Comparison of ENCODE assay signal across 6 cellular contexts in the genomic region with DNA sequence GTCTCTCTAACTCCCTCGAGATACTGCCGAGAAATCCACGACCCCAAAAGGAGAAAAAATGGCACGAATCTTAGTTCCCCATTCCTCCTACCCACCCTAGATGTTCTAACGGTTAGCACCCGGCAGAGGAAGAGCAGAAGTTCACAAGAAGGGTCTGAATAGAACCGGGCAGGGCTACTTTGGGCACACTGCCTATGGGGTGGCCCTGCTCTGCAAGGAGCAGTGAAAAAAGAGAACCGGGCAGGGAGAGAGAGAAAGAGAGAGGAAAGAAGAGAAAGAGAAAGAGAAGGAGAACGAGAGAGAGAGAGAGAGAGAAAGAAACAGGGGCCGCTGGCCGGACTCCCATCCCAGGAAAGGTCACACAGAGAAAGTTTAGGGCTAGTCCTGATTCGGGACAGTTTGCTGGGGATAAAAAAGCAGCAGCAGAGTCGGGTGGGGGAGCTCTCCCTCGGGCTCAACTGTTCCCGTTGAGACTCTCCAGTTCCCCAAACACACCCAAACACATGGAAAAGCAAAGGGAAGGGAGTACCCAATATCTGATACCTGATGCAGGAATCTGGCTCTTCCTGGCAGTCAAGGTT. TPM values are rescaled to one million over a fixed set of nuclear protein-coding genes. Genes with fewer than 3 reads are reported as not detected.
A peak's percentile ranks its signal among the peaks of the same experiment; 100 is the strongest.
DNase-seq lines count a peak whose midpoint lies in the region; ATAC-seq and TF ChIP-seq lines count a peak whose summit lies in the region.

No MANE protein-coding gene starts in this region.

- peak overlapping the region; percentile 98 for H3K27ac ChIP-seq in GM23248
- H3K27ac ChIP-seq in WERI-Rb-1 = peak overlapping the region; percentile 66

- no peaks in the 10 kb centered on the region; the same call in 1 of the 2 replicates for H4K20me1 ChIP-seq in GM23248 (ENCODE audit: insufficient read depth)

- peak overlapping the region; percentile 86 for H3K4me2 ChIP-seq in GM23248 (ENCODE audit: unreplicated experiment)

- in situ Hi-C loops in GM23248 (cut with MboI) = loop anchor here (25.0 kb wide), 1 partner anchor 230 kb away; no protein-coding TSS in a partner anchor

- H3F3A ChIP-seq in GM23248 (ENCODE audit: insufficient read depth) = no peaks in the 10 kb centered on the region

- H3K27me3 ChIP-seq in GM23248 (replicated peaks; ENCODE audit: insufficient read depth) = no peaks in the 10 kb centered on the region
- H3K27me3 ChIP-seq in WERI-Rb-1 (ENCODE audit: insufficient read depth, low read depth, severe bottlenecking) = no peaks in the 10 kb centered on the region

- no peaks in the 10 kb centered on the region for H3K9me2 ChIP-seq in GM23248 (ENCODE audit: insufficient read depth)

- H3K9me3 ChIP-seq in GM23248 (ENCODE audit: low read depth) = no peaks in the 10 kb centered on the region
- H3K9me3 ChIP-seq in WERI-Rb-1 (ENCODE audit: severe bottlenecking) = no peaks in the 10 kb centered on the region

- H3K4me1 ChIP-seq in GM23248 (ENCODE audit: insufficient read depth) = 0 out of 2 replicates have a peak, but pooled peaks cover 21% of the 10 kb centered on the region

- peak overlapping the region; percentile 89 for H2AFZ ChIP-seq in GM23248

- H3K36me3 ChIP-seq in GM23248 (ENCODE audit: low read depth) (no peaks in the 10 kb centered on the region), WERI-Rb-1 (peaks cover 5% of the 10 kb centered on the region)

- WGBS in GM23248 (ENCODE audit: low coverage in 1 of 2, low lambda C conversion rate in 2 of 2, missing lambda C conversion rate in 2 of 2), 2 experiments = 1 to 4% methylated on average over 11 to 15 of the region's 15 CpGs

- DNase-seq in GM23248 = peak; percentile 28
- DNase-seq in WERI-Rb-1 = no peak
- no peak for DNase-seq in left lobe of liver (ENCODE audit: low spot score)
- no peak for DNase-seq in GM10266 (ENCODE audit: extremely low spot score)

- H3K4me3 ChIP-seq in GM23248 = peak overlapping the region; percentile 93
- H3K4me3 ChIP-seq in WERI-Rb-1 (ENCODE audit: low read depth, low read length) = peak overlapping the region; percentile 61

- ATAC-seq in left lobe of liver (peak; percentile 14), HG03457 (IDR thresholded peaks at IDR 0.05; ENCODE audit: unreplicated experiment) (no peak), GM19023 (IDR thresholded peaks at IDR 0.05; ENCODE audit: unreplicated experiment) (no peak)

- H3K79me2 ChIP-seq in GM23248 (ENCODE audit: insufficient read depth) = peaks cover 67% of the 10 kb centered on the region

- peak overlapping the region; percentile 100 for H3K9ac ChIP-seq in GM23248

- TF ChIP-seq CTCF in WERI-Rb-1 (IDR thresholded peaks at IDR 0.05; ENCODE audit: low read depth, low read length) = no peak
- TF ChIP-seq CTCF in GM10266 (IDR thresholded peaks at IDR 0.05; ENCODE audit: control insufficient read depth, insufficient read depth, low read depth, missing control alignments) = no peak

RNA-seq across cellular contexts. Expression of a gene that starts 0.5 kb away (rescaled TPM):
- 27.1 and 36.6 TPM in 2 replicates for total RNA-seq in GM23248 (2014; rRNA removed; shearing (Covaris generic))
- polyA plus RNA-seq in GM23248 (2016; fragmentation: Nextera tagmentation; extraction: Ambion mirVana) = 20.4 and 26.6 TPM in 2 replicates
- 8.2 TPM for total RNA-seq in left lobe of liver

RNA-seq across cellular contexts. Expression of a gene that starts 0.8 kb away (rescaled TPM):
- total RNA-seq in GM23248 (2014; rRNA removed; shearing (Covaris generic)) = 53.1 and 59.0 TPM in 2 replicates
- polyA plus RNA-seq in GM23248 (2016; fragmentation: Nextera tagmentation; extraction: Ambion mirVana) = 97.8 and 99.7 TPM in 2 replicates
- 22.9 TPM for total RNA-seq in left lobe of liver

RNA-seq across cellular contexts. Expression of a gene that starts 16.4 kb away (rescaled TPM):
- total RNA-seq in GM23248 (2014; rRNA removed; shearing (Covaris generic)) = 240 and 757 TPM in 2 replicates
- 295 and 331 TPM in 2 replicates for polyA plus RNA-seq in GM23248 (2016; fragmentation: Nextera tagmentation; extraction: Ambion mirVana)
- 39.4 TPM for total RNA-seq in left lobe of liver

RNA-seq across cellular contexts. Expression of a gene that starts 21.3 kb away (rescaled TPM):
- total RNA-seq in GM23248 (2014; rRNA removed; shearing (Covaris generic)) = not detected in 2 replicates
- polyA plus RNA-seq in GM23248 (2016; fragmentation: Nextera tagmentation; extraction: Ambion mirVana) = 0.23 TPM in 1 of 2 replicates, not detected in the other
- total RNA-seq in left lobe of liver = 1.3 TPM

RNA-seq across cellular contexts. Expression of a gene that starts 58.7 kb away (rescaled TPM):
- 1.9 and 14.9 TPM in 2 replicates for total RNA-seq in GM23248 (2014; rRNA removed; shearing (Covaris generic))
- 15.7 and 18.5 TPM in 2 replicates for polyA plus RNA-seq in GM23248 (2016; fragmentation: Nextera tagmentation; extraction: Ambion mirVana)
- 18.6 TPM for total RNA-seq in left lobe of liver
